ENCODE assay signal across 10 cellular contexts in the genomic region with DNA sequence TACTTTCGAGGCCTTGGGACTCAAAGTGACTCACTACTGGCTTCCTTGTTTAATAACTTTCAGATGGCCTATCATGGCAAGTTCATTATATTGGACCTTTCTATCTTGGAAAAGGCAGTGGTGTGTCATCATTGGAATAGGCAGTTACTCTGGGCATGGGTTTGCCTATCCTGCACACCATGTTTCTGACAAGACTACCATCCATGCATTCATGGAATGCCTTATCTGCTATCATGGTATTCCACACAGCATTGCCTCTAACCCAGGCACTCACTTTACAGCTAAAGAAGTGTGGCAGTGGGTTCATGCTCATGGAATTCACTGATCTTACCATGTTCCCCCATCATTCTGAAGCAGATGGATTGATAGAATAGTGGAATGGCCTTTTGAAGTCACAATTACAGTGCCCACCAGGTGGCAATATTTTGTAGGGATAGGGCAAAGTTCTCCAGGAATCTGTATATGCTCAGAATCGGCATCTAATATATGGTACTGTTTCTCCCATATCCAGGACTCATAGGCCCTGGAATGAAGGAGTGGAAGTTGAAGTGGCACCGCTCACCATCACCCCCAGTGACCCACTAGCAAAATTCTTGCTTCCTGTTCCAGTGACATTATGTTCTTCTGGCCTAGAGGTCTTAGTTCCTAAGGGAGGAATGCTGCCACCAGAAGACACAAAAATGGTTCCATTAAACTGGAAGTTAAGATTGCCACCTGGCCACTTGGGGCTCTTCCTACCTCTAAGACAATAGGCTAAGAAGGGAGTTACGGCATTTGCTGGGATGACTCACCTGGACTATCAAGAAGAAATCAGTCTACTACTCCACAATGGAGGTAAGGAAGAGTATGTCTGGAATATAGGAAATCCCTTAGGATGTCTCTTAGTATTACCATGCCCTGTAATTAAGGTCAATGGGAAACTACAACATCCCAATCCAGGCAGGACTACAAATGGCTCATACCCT.
DNase-seq lines count a peak whose midpoint lies in the region; ATAC-seq and TF ChIP-seq lines count a peak whose summit lies in the region.
"Had no signal": no experiment of that assay in that cellular context is flagged by ENCODE, and none has a peak within 500 bp of the region (broad histone marks: within the 10 kb centered on the region; RNA-seq: fewer than 3 reads in every experiment).

No MANE protein-coding gene starts in this region.

- no peak overlapping the region for H3K4me3 Mint-ChIP-seq in activated T-helper 1 cell treated with anti-CD3 and anti-CD28 coated beads, Interleukin-12 subunit alpha, Interleukin-12 subunit beta, Interleukin-2, Interleukin-4 antibody, amounts not matched to agents 30 ng/mL and 10 ng/mL and 1 ng/mL, durations not matched to agents 14 hours and 24 hours and 36 hours
- H3K4me3 Mint-ChIP-seq: activated CD4-positive, alpha-beta T cell treated with anti-CD3 and anti-CD28 coated beads, Interleukin-2, amount 10 ng/mL, durations not matched to agents 7 days and 5 days had no signal

- H3K27ac ChIP-seq in lower lobe of right lung (no peak overlapping the region), right cardiac atrium (ENCODE audit: low read length) (no peak overlapping the region)
- H3K27ac ChIP-seq: ascending aorta had no signal

- intact Hi-C loops in lower lobe of right lung (cut with DNase I) (no loop called here), right cardiac atrium (cut with DNase I) (no loop called here)
- intact Hi-C loops in activated T-helper 1 cell treated with anti-CD3 and anti-CD28 coated beads, Interleukin-12 subunit alpha, Interleukin-12 subunit beta, Interleukin-2, Interleukin-4 antibody, amounts not matched to agents 30 ng/mL and 10 ng/mL and 1 ng/mL, durations not matched to agents 14 hours and 24 hours and 36 hours (cut with micrococcal nuclease) = no loop called here

- TF ChIP-seq CTCF in lower lobe of right lung (IDR thresholded peaks at IDR 0.05) = peak; percentile 6

- no peak overlapping the region for H3K27ac Mint-ChIP-seq in activated T-helper 1 cell treated with anti-CD3 and anti-CD28 coated beads, Interleukin-12 subunit alpha, Interleukin-12 subunit beta, Interleukin-2, Interleukin-4 antibody, amounts not matched to agents 30 ng/mL and 10 ng/mL and 1 ng/mL, durations not matched to agents 14 hours and 24 hours and 36 hours
- H3K27ac Mint-ChIP-seq: activated CD4-positive, alpha-beta T cell treated with anti-CD3 and anti-CD28 coated beads, Interleukin-2, amount 10 ng/mL, durations not matched to agents 7 days and 5 days had no signal

- H3K36me3 ChIP-seq in lower lobe of right lung = no peaks in the 10 kb centered on the region
- H3K36me3 ChIP-seq: ascending aorta had no signal

- H3K27me3 ChIP-seq in lower lobe of right lung (ENCODE audit: low read depth) (no peaks in the 10 kb centered on the region), right cardiac atrium (ENCODE audit: control insufficient read depth, insufficient read depth) (no peaks in the 10 kb centered on the region)
- H3K27me3 ChIP-seq: ascending aorta had no signal

- DNase-seq in Daoy (ENCODE audit: low read depth) (peak; percentile 14), M059J (ENCODE audit: low read depth) (peak; percentile 3), RPMI8226 (peak; percentile 49), lower lobe of right lung (no peak), right cardiac atrium (no peak)
- DNase-seq in activated T-helper 1 cell treated with anti-CD3 and anti-CD28 coated beads, Interleukin-12 subunit alpha, Interleukin-12 subunit beta, Interleukin-2, Interleukin-4 antibody, amounts not matched to agents 30 ng/mL and 10 ng/mL and 1 ng/mL, durations not matched to agents 14 hours and 24 hours and 36 hours (ENCODE audit: low spot score) = no peak
- DNase-seq in activated CD4-positive, CD25-positive, alpha-beta regulatory T cell treated with anti-CD3 and anti-CD28 coated beads, Interleukin-2, amount 50 U/mL, for 72 hours = no peak
- DNase-seq: activated CD4-positive, alpha-beta T cell treated with anti-CD3 and anti-CD28 coated beads, Interleukin-2, amount 10 ng/mL, durations not matched to agents 7 days and 5 days had no signal

- H3K9me3 ChIP-seq in lower lobe of right lung = no peaks in the 10 kb centered on the region
- H3K9me3 ChIP-seq in right cardiac atrium (ENCODE audit: control insufficient read depth, low read length) = no peaks in the 10 kb centered on the region
- H3K9me3 ChIP-seq: ascending aorta had no signal

- no peaks in the 10 kb centered on the region for H3K4me1 Mint-ChIP-seq in activated T-helper 1 cell treated with anti-CD3 and anti-CD28 coated beads, Interleukin-12 subunit alpha, Interleukin-12 subunit beta, Interleukin-2, Interleukin-4 antibody, amounts not matched to agents 30 ng/mL and 10 ng/mL and 1 ng/mL, durations not matched to agents 14 hours and 24 hours and 36 hours (ENCODE audit: low read depth)
- H3K4me1 Mint-ChIP-seq: activated CD4-positive, alpha-beta T cell treated with anti-CD3 and anti-CD28 coated beads, Interleukin-2, amount 10 ng/mL, durations not matched to agents 7 days and 5 days had no signal

- H3K27me3 Mint-ChIP-seq in activated T-helper 1 cell treated with anti-CD3 and anti-CD28 coated beads, Interleukin-12 subunit alpha, Interleukin-12 subunit beta, Interleukin-2, Interleukin-4 antibody, amounts not matched to agents 30 ng/mL and 10 ng/mL and 1 ng/mL, durations not matched to agents 14 hours and 24 hours and 36 hours (ENCODE audit: insufficient read depth) = no peaks in the 10 kb centered on the region
- H3K27me3 Mint-ChIP-seq: activated CD4-positive, alpha-beta T cell treated with anti-CD3 and anti-CD28 coated beads, Interleukin-2, amount 10 ng/mL, durations not matched to agents 7 days and 5 days had no signal

- H3K9me3 Mint-ChIP-seq in activated T-helper 1 cell treated with anti-CD3 and anti-CD28 coated beads, Interleukin-12 subunit alpha, Interleukin-12 subunit beta, Interleukin-2, Interleukin-4 antibody, amounts not matched to agents 30 ng/mL and 10 ng/mL and 1 ng/mL, durations not matched to agents 14 hours and 24 hours and 36 hours = no peaks in the 10 kb centered on the region
- H3K9me3 Mint-ChIP-seq: activated CD4-positive, alpha-beta T cell treated with anti-CD3 and anti-CD28 coated beads, Interleukin-2, amount 10 ng/mL, durations not matched to agents 7 days and 5 days had no signal

- ATAC-seq in lower lobe of right lung (no peak), HG02938 (IDR thresholded peaks at IDR 0.05; ENCODE audit: unreplicated experiment) (no peak), right cardiac atrium (no peak)

- WGBS in right cardiac atrium = 82% methylated on average over 4 of the region's 4 CpGs

- H3K4me1 ChIP-seq in lower lobe of right lung = no peaks in the 10 kb centered on the region
- no peaks in the 10 kb centered on the region for H3K4me1 ChIP-seq in right cardiac atrium (ENCODE audit: control insufficient read depth, insufficient read depth, low read length)
- H3K4me1 ChIP-seq: ascending aorta had no signal

- H3K36me3 Mint-ChIP-seq in activated T-helper 1 cell treated with anti-CD3 and anti-CD28 coated beads, Interleukin-12 subunit alpha, Interleukin-12 subunit beta, Interleukin-2, Interleukin-4 antibody, amounts not matched to agents 30 ng/mL and 10 ng/mL and 1 ng/mL, durations not matched to agents 14 hours and 24 hours and 36 hours (ENCODE audit: low read depth) = no peaks in the 10 kb centered on the region

- H3K4me3 ChIP-seq in lower lobe of right lung (no peak overlapping the region), right cardiac atrium (ENCODE audit: low read length) (no peak overlapping the region)
- H3K4me3 ChIP-seq: ascending aorta had no signal

Comparison
In these comparisons a context has a peak if more than half of its experiments do, and no peak if none do; other contexts are left out.
1. DNase-seq: peak in Daoy (single experiment), M059J (single experiment) and RPMI8226 (single experiment); none in lower lobe of right lung (single experiment), activated T-helper 1 cell treated with anti-CD3 and anti-CD28 coated beads, Interleukin-12 subunit alpha, Interleukin-12 subunit beta, Interleukin-2, Interleukin-4 antibody, amounts not matched to agents 30 ng/mL and 10 ng/mL and 1 ng/mL, durations not matched to agents 14 hours and 24 hours and 36 hours (single experiment), activated CD4-positive, CD25-positive, alpha-beta regulatory T cell treated with anti-CD3 and anti-CD28 coated beads, Interleukin-2, amount 50 U/mL, for 72 hours (single experiment) and right cardiac atrium (0 of 3).